ENCODE assay signal across 9 cellular contexts in the genomic region with DNA sequence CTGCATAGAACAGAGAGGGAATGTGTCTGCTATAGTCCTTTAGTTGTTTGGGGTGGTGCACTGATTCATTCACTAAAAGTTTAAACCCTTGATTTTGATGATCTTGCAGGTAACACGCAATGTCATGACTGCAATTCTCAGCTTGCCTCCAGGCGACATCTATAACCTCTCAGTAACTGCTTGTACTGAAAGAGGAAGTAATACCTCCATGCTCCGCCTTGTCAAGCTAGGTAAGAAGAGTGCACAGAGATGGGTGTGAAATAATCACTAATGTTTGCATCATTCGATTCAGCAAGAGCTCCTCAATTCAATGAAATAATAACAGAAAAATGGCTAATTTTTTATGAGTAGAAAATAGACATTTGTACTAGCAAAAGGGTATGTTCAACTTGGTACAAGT.
DNase-seq lines count a peak whose midpoint lies in the region; ATAC-seq and TF ChIP-seq lines count a peak whose summit lies in the region.
"Had no signal": no experiment of that assay in that cellular context is flagged by ENCODE, and none has a peak within 500 bp of the region (broad histone marks: within the 10 kb centered on the region; RNA-seq: fewer than 3 reads in every experiment).

No MANE protein-coding gene starts in this region.

- H3K9me3 ChIP-seq in T-helper 17 cell (ENCODE audit: control insufficient read depth, low read length, poor library complexity, severe bottlenecking): no peaks in the 10 kb centered on the region
- H3K9me3 ChIP-seq in psoas muscle: peaks cover 5% of the 10 kb centered on the region

- no peak for TF ChIP-seq CTCF in psoas muscle (IDR thresholded peaks at IDR 0.05)

- intact Hi-C loops in psoas muscle (cut with DNase I): loop anchor here in 1 of 2 donors (10.0 kb wide), 1 partner anchor 681 kb away; a partner anchor contains a TSS

- ATAC-seq in GM18502 (IDR thresholded peaks at IDR 0.05; ENCODE audit: poor library complexity, unreplicated experiment): peak; percentile 99
- ATAC-seq in GM21515 (IDR thresholded peaks at IDR 0.05; ENCODE audit: unreplicated experiment): peak; percentile 100
- ATAC-seq in HG03342 (IDR thresholded peaks at IDR 0.05; ENCODE audit: unreplicated experiment): peak; percentile 100
- ATAC-seq in T-helper 17 cell: peak; percentile 57
- ATAC-seq in psoas muscle: no peak

- no peak overlapping the region for H3K27ac Mint-ChIP-seq in T-helper 17 cell

- no peak overlapping the region for H3K4me3 Mint-ChIP-seq in T-helper 17 cell

- H3K36me3 Mint-ChIP-seq in T-helper 17 cell (ENCODE audit: low read depth): no peaks in the 10 kb centered on the region

- no peaks in the 10 kb centered on the region for H3K36me3 ChIP-seq in psoas muscle (ENCODE audit: insufficient read depth in 1 of 2, low read depth in 1 of 2)

- peaks cover 0 to 4% (median 0%) of the 10 kb centered on the region in 3 donors for H3K27me3 ChIP-seq in psoas muscle (ENCODE audit: insufficient read depth in 3 of 3, low read length in 2 of 3)

- no peaks in the 10 kb centered on the region for H3K4me1 ChIP-seq in psoas muscle

- DNase-seq in T-helper 17 cell (no peak), T1000 (lab: John Stamatoyannopoulos, UW) (no peak), NCI-H524 treated with DMSO at 0.1 percent for 48 hours (lab: John Stamatoyannopoulos, UW) (no peak), hepatic stellate cell (ENCODE audit: low spot score) (no peak), psoas muscle (no peak)
- DNase-seq: T-helper 9 cell had no signal

- no peak overlapping the region for H3K4me3 ChIP-seq in psoas muscle

- peaks cover 2% of the 10 kb centered on the region for H3K4me1 Mint-ChIP-seq in T-helper 17 cell

- 84 to 92% (median 86%) methylated on average over 4 of the region's 4 CpGs for WGBS in psoas muscle, 3 donors

- H3K27ac ChIP-seq in psoas muscle: no peak overlapping the region

- H3K27me3 Mint-ChIP-seq in T-helper 17 cell: peaks cover 22% of the 10 kb centered on the region

Comparison
In these comparisons a context has a peak if more than half of its experiments do, and no peak if none do; other contexts are left out.
1. ATAC-seq: peak in GM18502 (single experiment), GM21515 (single experiment), HG03342 (single experiment) and T-helper 17 cell (single experiment); none in psoas muscle (0 of 4).